Comparison of ENCODE assay signal across 8 cellular contexts in the genomic region with DNA sequence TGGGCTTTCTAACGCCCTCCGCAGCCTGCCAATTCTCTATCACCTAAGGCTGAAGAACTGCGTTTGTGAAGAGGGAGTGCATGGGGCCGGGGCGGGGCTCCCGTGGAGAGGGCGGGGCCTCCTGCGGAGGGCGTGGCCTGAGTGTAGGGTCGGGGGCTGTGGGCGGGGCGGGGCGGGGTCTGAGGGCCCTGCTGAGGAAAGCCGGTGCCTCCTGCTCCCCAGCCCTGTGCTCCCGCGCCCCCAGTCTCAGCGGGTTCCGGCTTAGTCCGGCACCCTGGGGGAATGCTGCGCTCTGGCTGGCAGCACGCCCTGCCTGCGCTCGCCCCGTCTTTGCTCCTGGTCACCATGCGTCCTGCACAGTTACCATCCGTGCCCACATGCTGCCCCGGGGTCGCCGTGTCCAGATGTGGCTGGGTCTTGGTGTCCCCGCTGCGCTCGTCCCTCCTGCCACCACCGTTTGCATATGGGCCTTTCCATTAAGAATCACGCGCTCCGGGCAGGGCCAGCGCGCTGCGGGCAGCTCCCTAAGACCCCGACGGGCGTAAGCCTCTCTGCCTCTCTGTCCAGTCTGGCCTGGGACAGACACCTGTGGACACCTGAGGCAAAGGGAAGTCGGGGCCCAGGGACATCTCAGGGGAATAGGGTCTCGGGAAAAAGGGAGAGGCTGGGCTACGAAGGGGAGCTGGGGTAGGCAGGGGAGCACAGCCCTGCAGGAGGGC.
DNase-seq lines count a peak whose midpoint lies in the region; ATAC-seq and TF ChIP-seq lines count a peak whose summit lies in the region.

No MANE protein-coding gene starts in this region.

- H3K36me3 ChIP-seq in lower lobe of right lung = no peaks in the 10 kb centered on the region

- intact Hi-C loops in lower lobe of right lung (cut with DNase I) = no loop called here

- no peak overlapping the region for H3K27ac Mint-ChIP-seq in activated naive CD4-positive, alpha-beta T cell treated with anti-CD3 and anti-CD28 coated beads, Interleukin-2, amount 50 U/mL, for 24 hours

- H3K36me3 Mint-ChIP-seq in activated naive CD4-positive, alpha-beta T cell treated with anti-CD3 and anti-CD28 coated beads, Interleukin-2, amount 50 U/mL, for 24 hours = no peaks in the 10 kb centered on the region

- peak overlapping the region; percentile 27 for H3K4me3 ChIP-seq in lower lobe of right lung

- H3K4me3 Mint-ChIP-seq in activated naive CD4-positive, alpha-beta T cell treated with anti-CD3 and anti-CD28 coated beads, Interleukin-2, amount 50 U/mL, for 24 hours = peak overlapping the region; percentile 82

- H3K27me3 ChIP-seq in lower lobe of right lung (ENCODE audit: low read depth) = peaks cover 65% of the 10 kb centered on the region

- no peaks in the 10 kb centered on the region for H3K9me3 ChIP-seq in lower lobe of right lung

- H3K4me1 Mint-ChIP-seq in activated naive CD4-positive, alpha-beta T cell treated with anti-CD3 and anti-CD28 coated beads, Interleukin-2, amount 50 U/mL, for 24 hours = peaks cover 11% of the 10 kb centered on the region

- no peaks in the 10 kb centered on the region for H3K9me3 Mint-ChIP-seq in activated naive CD4-positive, alpha-beta T cell treated with anti-CD3 and anti-CD28 coated beads, Interleukin-2, amount 50 U/mL, for 24 hours

- TF ChIP-seq CTCF in lower lobe of right lung (IDR thresholded peaks at IDR 0.05) = no peak

- no peak overlapping the region for H3K27ac ChIP-seq in lower lobe of right lung

- peaks cover 14% of the 10 kb centered on the region for H3K4me1 ChIP-seq in lower lobe of right lung

- ATAC-seq in lower lobe of right lung = peak; percentile 22 to 31
- no peak for ATAC-seq in HG03342 (IDR thresholded peaks at IDR 0.05; ENCODE audit: unreplicated experiment)

- DNase-seq in NCI-H774 (lab: John Stamatoyannopoulos, UW) = peak; percentile 10
- peak; percentile 49 for DNase-seq in lower lobe of right lung
- peak; percentile 27 to 37 for DNase-seq in stimulated activated CD8-positive, alpha-beta memory T cell treated with anti-CD3 and anti-CD28 coated beads, Interleukin-4, amount 100 ng/mL, for 4 hours (ENCODE audit: low read depth in 2 of 2, low spot score in 1 of 2)
- no peak for DNase-seq in NCI-H1930 (lab: John Stamatoyannopoulos, UW)
- DNase-seq in D341Med (ENCODE audit: low spot score) = no peak
- no peak for DNase-seq in NCI-H146 treated with DMSO at 0.1 percent for 48 hours (lab: John Stamatoyannopoulos, UW; ENCODE audit: unreplicated experiment)

- H3K27me3 Mint-ChIP-seq in activated naive CD4-positive, alpha-beta T cell treated with anti-CD3 and anti-CD28 coated beads, Interleukin-2, amount 50 U/mL, for 24 hours = peaks cover 25% of the 10 kb centered on the region

Comparison
In these comparisons a context has a peak if more than half of its experiments do, and no peak if none do; other contexts are left out.
1. DNase-seq: peak in NCI-H774 (single experiment), lower lobe of right lung (single experiment) and stimulated activated CD8-positive, alpha-beta memory T cell treated with anti-CD3 and anti-CD28 coated beads, Interleukin-4, amount 100 ng/mL, for 4 hours (2 of 2); none in NCI-H1930 (0 of 2), D341Med (single experiment) and NCI-H146 treated with DMSO at 0.1 percent for 48 hours (single experiment).